1 cellular context compared by ENCODE assay signal in the genomic region with DNA sequence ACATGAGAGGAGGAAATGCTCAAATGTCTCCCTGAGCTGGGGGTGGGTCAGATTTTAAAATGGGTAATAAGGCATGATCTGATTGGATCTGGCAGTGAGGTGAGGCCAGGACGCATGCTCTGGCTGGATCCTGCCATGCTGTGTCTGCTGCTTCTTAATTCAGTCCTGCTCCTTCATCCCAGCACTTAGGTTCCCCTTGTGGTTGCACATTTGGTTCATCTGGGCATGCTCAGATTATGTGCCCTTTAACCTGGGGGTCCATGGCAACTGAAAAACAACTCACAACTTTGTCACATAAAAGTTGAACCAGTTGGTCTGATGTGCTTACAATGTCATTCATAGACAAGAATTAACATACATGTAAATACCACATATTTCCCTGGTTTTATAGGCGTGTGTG.
A peak's percentile ranks its signal among the peaks of the same experiment; 100 is the strongest.
TF ChIP-seq lines count a peak whose summit lies in the region.

No MANE protein-coding gene starts in this region.

TF ChIP-seq in K562, 482 proteins besides CTCF, POLR2A, EP300 and RAD21 (continued from another document):
- TF ChIP-seq RREB1 (CRISPR knock-in tag; IDR thresholded peaks at IDR 0.05) = peak; percentile 14; the same call in 1 of the 2 replicates
- peak; percentile 42; the same call in 1 of the 2 replicates for TF ChIP-seq CXXC5 (CRISPR knock-in tag; IDR thresholded peaks at IDR 0.05)
